29 cellular contexts compared by ENCODE assay signal in the genomic region with DNA sequence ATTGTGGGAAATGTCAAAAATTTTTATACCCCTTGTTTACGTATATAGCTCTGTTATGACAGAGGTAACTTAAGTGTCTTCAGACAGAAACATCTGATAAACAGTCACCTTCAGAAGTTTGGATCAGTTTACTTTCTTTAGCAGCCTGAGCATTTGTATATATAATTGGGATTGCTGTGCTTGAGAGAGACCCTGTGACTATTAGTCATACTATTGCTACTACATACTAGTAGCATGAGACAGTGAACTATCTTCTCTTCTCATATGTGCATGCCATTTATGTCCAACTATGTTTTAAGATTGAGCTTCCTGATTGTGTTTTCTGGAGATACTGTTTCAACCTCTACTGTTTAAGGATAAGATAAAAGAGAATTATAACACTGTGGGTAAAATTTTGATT.
"Had no signal": no experiment of that assay in that cellular context is flagged by ENCODE, and none has a peak within 500 bp of the region (broad histone marks: within the 10 kb centered on the region; RNA-seq: fewer than 3 reads in every experiment).

No MANE protein-coding gene starts in this region.

- H3K27ac Mint-ChIP-seq: activated CD4-positive, alpha-beta T cell treated with anti-CD3 and anti-CD28 coated beads, Interleukin-2, amount 10 ng/mL, durations not matched to agents 24 days and 14 days; activated CD8-positive, alpha-beta T cell treated with anti-CD3 and anti-CD28 coated beads for 36 hours; activated naive CD4-positive, alpha-beta T cell treated with anti-CD3 and anti-CD28 coated beads, Interleukin-2, amount 50 U/mL, for 72 hours; activated T-helper 2 cell treated with anti-CD3 and anti-CD28 coated beads, Interferon-gamma antibody, Interleukin-2, Interleukin-4, amounts not matched to agents 10 μg/mL and 5 μg/mL and 100 μg/mL, durations not matched to agents 14 hours and 24 hours and 36 hours had no signal

- H3K4me3 ChIP-seq: adrenal gland, body of pancreas, breast epithelium, SJCRH30, SK-N-MC had no signal

- H3K9me3 Mint-ChIP-seq: activated CD4-positive, alpha-beta T cell treated with anti-CD3 and anti-CD28 coated beads, Interleukin-2, amount 10 ng/mL, durations not matched to agents 24 days and 14 days; activated naive CD4-positive, alpha-beta T cell treated with anti-CD3 and anti-CD28 coated beads, Interleukin-2, amount 50 U/mL, for 72 hours; activated T-helper 2 cell treated with anti-CD3 and anti-CD28 coated beads, Interferon-gamma antibody, Interleukin-2, Interleukin-4, amounts not matched to agents 10 μg/mL and 5 μg/mL and 100 μg/mL, durations not matched to agents 14 hours and 24 hours and 36 hours had no signal

- H3K36me3 Mint-ChIP-seq: activated naive CD4-positive, alpha-beta T cell treated with anti-CD3 and anti-CD28 coated beads, Interleukin-2, amount 50 U/mL, for 72 hours had no signal

- ATAC-seq: activated CD8-positive, alpha-beta T cell treated with anti-CD3 and anti-CD28 coated beads for 36 hours; activated naive CD4-positive, alpha-beta T cell treated with anti-CD3 and anti-CD28 coated beads, Interleukin-2, amount 50 U/mL, for 72 hours; body of pancreas; Panc1 had no signal

- H3K27me3 ChIP-seq: adrenal gland, body of pancreas, breast epithelium, SJCRH30 had no signal

- H3K36me3 ChIP-seq: adrenal gland, breast epithelium, SJCRH30, WERI-Rb-1 had no signal

- H3K4me3 Mint-ChIP-seq: activated CD4-positive, alpha-beta T cell treated with anti-CD3 and anti-CD28 coated beads, Interleukin-2, amount 10 ng/mL, durations not matched to agents 24 days and 14 days; activated CD8-positive, alpha-beta T cell treated with anti-CD3 and anti-CD28 coated beads for 36 hours had no signal

- DNase-seq: activated CD4-positive, alpha-beta T cell treated with anti-CD3 and anti-CD28 coated beads, Interleukin-2, amount 10 ng/mL, durations not matched to agents 24 days and 14 days; activated CD4-positive, alpha-beta T cell treated with anti-CD3 and anti-CD28 coated beads, Interleukin-2, amount 50 U/mL, for 4 hours; activated CD4-positive, CD25-positive, alpha-beta regulatory T cell; activated CD8-positive, alpha-beta T cell treated with anti-CD3 and anti-CD28 coated beads for 36 hours; activated gamma-delta T cell; activated naive CD4-positive, alpha-beta T cell treated with Interleukin-2 at 50 U/mL for 16 hours; activated T-cell treated with anti-CD3 and anti-CD28 coated beads, Interleukin-2, amount 50 U/mL, for 1 hour; adrenal gland; body of pancreas; Karpas-422; KBM-7; NCI-H1105; NCI-H1417 treated with DMSO at 0.1 percent for 48 hours; NCI-H187 treated with DMSO at 0.1 percent for 48 hours; NCI-H2081; NCI-H226; NCI-H446 treated with DMSO at 0.1 percent for 48 hours; NCI-H524; NCI-H69; NCI-H82; SHP77; SJCRH30; T1000 had no signal

- H3K27ac ChIP-seq: adrenal gland, body of pancreas, breast epithelium, SJCRH30, SK-N-MC, WERI-Rb-1 had no signal

- H3K4me1 ChIP-seq: adrenal gland, body of pancreas, breast epithelium, SJCRH30 had no signal

- H3K9me3 ChIP-seq: body of pancreas, breast epithelium, SJCRH30 had no signal
